8 cellular contexts compared by ENCODE assay signal in the genomic region with DNA sequence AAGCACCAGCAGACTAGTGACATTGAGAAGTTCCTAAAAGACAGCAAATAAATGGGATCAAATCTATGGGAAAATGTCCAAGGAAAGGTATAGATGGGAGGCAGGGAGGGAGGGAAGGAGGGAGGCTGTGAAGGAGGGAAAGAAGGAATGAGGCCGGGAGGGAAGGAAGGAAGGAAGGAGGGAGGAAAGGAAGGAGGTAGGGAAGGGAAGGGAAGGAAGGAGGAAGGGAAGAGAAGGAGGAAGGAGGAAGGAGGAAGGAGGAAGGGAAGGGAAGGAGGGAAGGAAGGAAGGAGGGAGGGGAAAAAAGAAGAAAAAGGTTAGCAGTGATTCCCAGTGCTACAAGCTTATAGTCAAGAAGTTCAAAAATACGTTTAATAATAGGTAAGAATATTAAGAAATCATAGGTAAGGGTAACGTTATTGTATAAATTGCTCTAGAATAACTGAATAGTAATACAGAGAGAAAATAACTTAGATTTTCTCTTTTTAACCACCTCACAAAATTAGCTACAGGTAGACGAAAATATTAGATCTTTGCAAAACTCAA.
"Had no signal": no experiment of that assay in that cellular context is flagged by ENCODE, and none has a peak within 500 bp of the region (broad histone marks: within the 10 kb centered on the region; RNA-seq: fewer than 3 reads in every experiment).

No MANE protein-coding gene starts in this region.

- H3K9me3 Mint-ChIP-seq: GM23338, H9, HFFc6, IgD-negative memory B cell had no signal

- H3K4me3 Mint-ChIP-seq: GM23338, H9, HFFc6, IgD-negative memory B cell had no signal

- H3K4me2 ChIP-seq: GM23338 had no signal

- H2AFZ ChIP-seq: GM23338 had no signal

- FAIRE-seq: H54 had no signal

- H3K27ac Mint-ChIP-seq: GM23338, HFFc6 had no signal

- H3K27ac ChIP-seq: HL-60 had no signal

- ATAC-seq: GM23338 had no signal

- H3K27me3 Mint-ChIP-seq: IgD-negative memory B cell had no signal

- H3K4me3 ChIP-seq: GM23338 had no signal

- DNase-seq: H9, HCEC 1CT, HFFc6, KG1 had no signal
